10 cellular contexts compared by ENCODE assay signal in the genomic region with DNA sequence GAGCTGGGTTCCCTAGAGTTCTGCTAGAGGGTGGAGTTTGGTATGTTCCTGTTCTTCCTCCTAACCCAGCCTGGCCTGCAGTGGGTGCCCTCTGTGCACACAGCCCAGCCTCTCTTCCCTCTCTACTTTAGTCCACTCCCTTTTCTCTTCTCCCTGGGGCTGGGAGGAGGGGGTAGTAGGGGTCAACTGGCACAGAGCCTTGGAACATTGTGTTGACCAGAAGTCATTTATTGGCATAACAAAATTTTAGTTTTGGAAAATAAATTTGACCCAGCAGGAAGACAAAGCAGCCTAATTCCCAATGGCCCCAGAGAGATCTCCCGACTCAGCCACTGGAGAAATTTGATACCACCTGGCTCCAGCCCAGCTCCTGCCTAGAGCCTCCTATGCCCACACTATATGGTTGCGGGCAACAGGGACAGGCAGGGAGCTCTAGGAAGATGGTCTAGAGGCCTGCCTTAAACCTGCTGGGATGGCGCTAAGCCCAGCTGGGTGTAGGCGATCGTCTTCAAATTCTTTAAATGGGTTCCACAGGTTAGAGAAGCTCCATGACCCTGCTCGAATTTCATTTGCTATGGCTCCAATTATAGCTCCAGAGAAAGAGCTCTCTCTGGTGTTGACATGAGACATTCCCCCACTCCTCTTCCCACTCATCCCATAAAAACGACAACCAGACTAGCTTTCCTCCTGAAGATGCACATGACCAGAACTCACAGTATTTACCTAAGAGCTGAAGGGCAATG.
DNase-seq lines count a peak whose midpoint lies in the region; ATAC-seq and TF ChIP-seq lines count a peak whose summit lies in the region.
"Had no signal": no experiment of that assay in that cellular context is flagged by ENCODE, and none has a peak within 500 bp of the region (broad histone marks: within the 10 kb centered on the region; RNA-seq: fewer than 3 reads in every experiment).

No MANE protein-coding gene starts in this region.

- intact Hi-C loops in tibial artery (cut with DNase I; ENCODE audit: low total_unique reads) = loop anchor here (5.0 kb wide), 1 partner anchor 125 kb away; the partner anchor contains the start of gene SIK3

- peak overlapping the region; percentile 93 for H3K9ac ChIP-seq in adipocyte (ENCODE audit: low read length)

- H3K27ac ChIP-seq in tibial artery = peak overlapping the region; percentile 88 to 91
- H3K27ac ChIP-seq: A549 had no signal

- peak overlapping the region; percentile 66 for H3K4me3 ChIP-seq in adipocyte (ENCODE audit: low read length)
- peak overlapping the region; percentile 19 to 38 for H3K4me3 ChIP-seq in tibial artery
- H3K4me3 ChIP-seq: A549 had no signal

- no peak for ATAC-seq in GM21786 (IDR thresholded peaks at IDR 0.05; ENCODE audit: unreplicated experiment)

- no peaks in the 10 kb centered on the region for H3K27me3 ChIP-seq in adipocyte (replicated peaks; ENCODE audit: control insufficient read depth, insufficient read depth, low read length)
- no peaks in the 10 kb centered on the region for H3K27me3 ChIP-seq in tibial artery

- DNase-seq in NCI-H1436 (lab: John Stamatoyannopoulos, UW) (peak; percentile 41), NCI-H1436 treated with DMSO at 0.1 percent for 48 hours (lab: John Stamatoyannopoulos, UW) (no peak), adipocyte (ENCODE audit: low read depth) (peak; percentile 76), iris pigment epithelial cell (ENCODE audit: low read depth) (peak; percentile 56), tibial artery (peak; percentile 88 to 94), hippocampal formation (lab: John Stamatoyannopoulos, UW) (no peak), RPMI8226 (no peak)
- DNase-seq: activated B cell treated with CpG ODN at 0.5 μM for 24 hours had no signal

- peaks cover 68% of the 10 kb centered on the region for H3K4me1 ChIP-seq in adipocyte (ENCODE audit: control insufficient read depth, insufficient read depth, low read length)
- peaks cover 0 to 88% (median 74%) of the 10 kb centered on the region in 4 donors for H3K4me1 ChIP-seq in tibial artery

- H3K9me3 ChIP-seq in adipocyte (ENCODE audit: control insufficient read depth, low read length) (no peaks in the 10 kb centered on the region), tibial artery (no peaks in the 10 kb centered on the region)
- H3K9me3 ChIP-seq: A549 had no signal

- H3K36me3 ChIP-seq in adipocyte (ENCODE audit: control insufficient read depth, insufficient read depth, low read length, severe bottlenecking) (peaks cover 42% of the 10 kb centered on the region), tibial artery (peaks cover 4 to 42% (median 15%) of the 10 kb centered on the region in 3 donors)

- no peak for TF ChIP-seq CTCF in tibial artery (IDR thresholded peaks at IDR 0.05)

Comparison
In these comparisons a context has a peak if more than half of its experiments do, and no peak if none do; other contexts are left out.
1. DNase-seq: peak in NCI-H1436 (single experiment), adipocyte (single experiment), iris pigment epithelial cell (single experiment) and tibial artery (2 of 2); none in NCI-H1436 treated with DMSO at 0.1 percent for 48 hours (single experiment), hippocampal formation (0 of 2) and RPMI8226 (single experiment).